Comparison of ENCODE assay signal across 26 cellular contexts in the genomic region with DNA sequence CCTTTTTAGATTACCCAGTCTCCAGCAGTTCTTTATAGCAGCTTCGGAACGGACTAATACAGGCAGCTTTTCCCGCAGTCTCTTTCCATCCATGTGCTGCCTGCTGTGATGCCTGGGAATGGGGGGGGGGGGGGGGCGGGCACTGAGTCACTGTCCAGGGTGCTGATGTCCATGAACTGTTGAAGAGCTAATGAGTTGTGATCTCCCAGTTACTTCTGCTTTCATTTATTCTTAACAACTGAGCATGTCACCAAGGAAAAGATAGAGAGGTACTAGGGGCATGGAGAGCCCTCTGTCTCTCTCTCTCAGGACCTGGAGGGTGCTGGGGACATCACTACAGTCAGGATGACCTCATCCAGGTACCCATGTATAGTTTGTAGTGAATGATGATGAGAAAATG. TPM values are rescaled to one million over a fixed set of nuclear protein-coding genes. Genes with fewer than 3 reads are reported as not detected.
"Had no signal": no experiment of that assay in that cellular context is flagged by ENCODE, and none has a peak within 500 bp of the region (broad histone marks: within the 10 kb centered on the region; RNA-seq: fewer than 3 reads in every experiment).

No MANE protein-coding gene starts in this region.

- H3K27ac ChIP-seq: breast epithelium, dorsolateral prefrontal cortex, hepatocyte, testis, upper lobe of left lung had no signal

- H3K36me3 ChIP-seq: breast epithelium, upper lobe of left lung had no signal

- H3K9me3 ChIP-seq: breast epithelium, testis, upper lobe of left lung had no signal

- H3K27ac Mint-ChIP-seq: activated CD4-positive, alpha-beta memory T cell treated with anti-CD3 and anti-CD28 coated beads for 36 hours; activated naive CD8-positive, alpha-beta T cell treated with anti-CD3 and anti-CD28 coated beads, Interleukin-2, amount 10 ng/mL, durations not matched to agents 7 days and 5 days; effector memory CD8-positive, alpha-beta T cell; natural killer cell; stimulated activated naive B cell treated with anti-CD40 and anti-IgM and Interleukin-4, amounts not matched to agents 10 μg/mL and 1 μg/mL and 100 μg/mL, for 72 hours had no signal

- H2AFZ ChIP-seq: hepatocyte had no signal

- H3K79me2 ChIP-seq: hepatocyte had no signal

- H3K4me3 Mint-ChIP-seq: activated CD4-positive, alpha-beta memory T cell treated with anti-CD3 and anti-CD28 coated beads for 36 hours; activated naive CD8-positive, alpha-beta T cell treated with anti-CD3 and anti-CD28 coated beads, Interleukin-2, amount 10 ng/mL, durations not matched to agents 7 days and 5 days; central memory CD8-positive, alpha-beta T cell; effector memory CD8-positive, alpha-beta T cell; natural killer cell; stimulated activated naive B cell treated with anti-CD40 and anti-IgM and Interleukin-4, amounts not matched to agents 10 μg/mL and 1 μg/mL and 100 μg/mL, for 72 hours had no signal

- H3K27me3 ChIP-seq: breast epithelium, dorsolateral prefrontal cortex, hepatocyte, testis, upper lobe of left lung had no signal

- H3K4me3 ChIP-seq: breast epithelium, dorsolateral prefrontal cortex, hepatocyte, testis, upper lobe of left lung had no signal

- H3K4me1 Mint-ChIP-seq: central memory CD8-positive, alpha-beta T cell; natural killer cell had no signal

- DNase-seq: activated CD4-positive, alpha-beta memory T cell treated with anti-CD3 and anti-CD28 coated beads for 36 hours; activated CD4-positive, alpha-beta T cell treated with anti-CD3 and anti-CD28 coated beads for 48 hours; activated naive CD4-positive, alpha-beta T cell treated with Interleukin-2 at 50 U/mL for 16 hours; activated naive CD8-positive, alpha-beta T cell treated with anti-CD3 and anti-CD28 coated beads, Interleukin-2, amount 10 ng/mL, durations not matched to agents 7 days and 5 days; activated T-cell treated with anti-CD3 and anti-CD28 coated beads, Interleukin-2, amount 50 U/mL, for 48 hours; amniotic stem cell; effector memory CD8-positive, alpha-beta T cell; foreskin melanocyte; left ventricle myocardium superior; mammary epithelial cell; midbrain; natural killer cell; retina; stimulated activated CD4-positive, alpha-beta T cell treated with anti-CD3 and anti-CD28 coated beads, Interleukin-2, amount 100 ng/mL, for 48 hours; stimulated activated CD8-positive, alpha-beta memory T cell treated with anti-CD3 and anti-CD28 coated beads, Interleukin-4, amount 100 ng/mL, for 48 hours; stimulated activated naive B cell treated with anti-CD40 and anti-IgM and Interleukin-4, amounts not matched to agents 10 μg/mL and 1 μg/mL and 100 μg/mL, for 72 hours; T1000; testis; upper lobe of left lung had no signal

- H3K36me3 Mint-ChIP-seq: activated CD4-positive, alpha-beta memory T cell treated with anti-CD3 and anti-CD28 coated beads for 36 hours; activated naive CD8-positive, alpha-beta T cell treated with anti-CD3 and anti-CD28 coated beads, Interleukin-2, amount 10 ng/mL, durations not matched to agents 7 days and 5 days; natural killer cell had no signal

- H3K9me3 Mint-ChIP-seq: central memory CD8-positive, alpha-beta T cell; effector memory CD8-positive, alpha-beta T cell; natural killer cell had no signal

- H3K4me2 ChIP-seq: hepatocyte had no signal

- ATAC-seq: effector memory CD8-positive, alpha-beta T cell; left ventricle myocardium superior; natural killer cell; stimulated activated naive B cell treated with anti-CD40 and anti-IgM and Interleukin-4, amounts not matched to agents 10 μg/mL and 1 μg/mL and 100 μg/mL, for 72 hours had no signal

- H3K4me1 ChIP-seq: breast epithelium, testis had no signal

RNA-seq across cellular contexts. Expression of a gene that starts 20.3 kb away (rescaled TPM):
- total RNA-seq: osteoblast had no signal

RNA-seq across cellular contexts. Expression of a gene that starts 46.2 kb away (rescaled TPM):
- total RNA-seq: activated CD4-positive, alpha-beta memory T cell treated with anti-CD3 and anti-CD28 coated beads for 36 hours; activated naive CD8-positive, alpha-beta T cell treated with anti-CD3 and anti-CD28 coated beads, Interleukin-2, amount 10 ng/mL, durations not matched to agents 7 days and 5 days; breast epithelium; endothelial cell of umbilical vein; esophagus mucosa; hepatocyte; left ventricle myocardium superior; mammary epithelial cell; natural killer cell; osteoblast had no signal
- polyA plus RNA-seq: endothelial cell of umbilical vein, hepatocyte, mammary epithelial cell had no signal
